In the genomic region with DNA sequence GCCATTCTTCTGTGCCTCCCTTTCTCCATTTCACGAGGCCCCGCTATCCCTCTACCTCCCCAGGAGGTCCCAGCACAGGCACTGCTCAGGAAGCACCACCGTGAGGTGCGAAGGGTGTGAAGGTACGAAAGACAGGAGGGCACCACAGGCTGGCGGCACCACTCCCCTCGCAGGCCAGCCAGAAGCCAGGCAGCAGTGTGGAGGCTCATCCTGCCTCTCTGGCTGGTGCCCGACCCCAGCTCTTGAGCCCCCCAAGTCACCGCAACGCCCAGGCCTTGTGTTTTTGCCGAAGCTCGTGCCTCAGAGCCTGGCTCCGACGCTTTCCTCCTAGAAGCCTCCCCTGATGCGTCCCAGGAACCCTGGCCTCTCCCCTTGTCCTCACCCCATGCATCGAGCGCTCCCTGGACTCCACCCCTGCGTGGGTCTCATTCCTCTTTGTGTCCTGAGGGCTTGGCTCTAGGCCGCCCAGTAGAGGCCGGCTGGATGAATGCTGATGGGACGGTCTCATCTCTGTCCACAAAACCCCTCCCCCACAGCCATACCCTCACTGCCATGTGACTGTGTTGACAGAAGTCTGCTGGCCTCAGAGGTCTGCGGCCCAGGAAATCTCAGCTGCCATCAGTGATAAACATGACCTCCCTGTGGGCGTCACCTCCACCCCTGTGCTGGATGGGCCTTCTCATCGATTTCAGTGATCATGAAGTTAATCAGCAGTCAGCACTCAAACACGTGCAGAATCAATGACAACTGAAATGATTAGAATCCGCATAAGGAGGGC, we compare ENCODE assay signal across 1 cellular context.
TF ChIP-seq lines count a peak whose summit lies in the region.

No MANE protein-coding gene starts in this region.

TF ChIP-seq in K562, 482 proteins besides CTCF, POLR2A, EP300 and RAD21 (continued from another document):
- TF ChIP-seq, protein P1, sequence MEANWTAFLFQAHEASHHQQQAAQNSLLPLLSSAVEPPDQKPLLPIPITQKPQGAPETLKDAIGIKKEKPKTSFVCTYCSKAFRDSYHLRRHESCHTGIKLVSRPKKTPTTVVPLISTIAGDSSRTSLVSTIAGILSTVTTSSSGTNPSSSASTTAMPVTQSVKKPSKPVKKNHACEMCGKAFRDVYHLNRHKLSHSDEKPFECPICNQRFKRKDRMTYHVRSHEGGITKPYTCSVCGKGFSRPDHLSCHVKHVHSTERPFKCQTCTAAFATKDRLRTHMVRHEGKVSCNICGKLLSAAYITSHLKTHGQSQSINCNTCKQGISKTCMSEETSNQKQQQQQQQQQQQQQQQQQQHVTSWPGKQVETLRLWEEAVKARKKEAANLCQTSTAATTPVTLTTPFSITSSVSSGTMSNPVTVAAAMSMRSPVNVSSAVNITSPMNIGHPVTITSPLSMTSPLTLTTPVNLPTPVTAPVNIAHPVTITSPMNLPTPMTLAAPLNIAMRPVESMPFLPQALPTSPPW (CRISPR knock-in tag; IDR thresholded peaks at IDR 0.05): peak; percentile 46; the same call in 1 of the 2 replicates
- TF ChIP-seq KDM1A (IDR thresholded peaks at IDR 0.05) (peak; percentile 79 to 86), MNT (conservative IDR thresholded peaks at IDR 0.05) (peak; percentile 78 to 86), MEIS2 (IDR thresholded peaks at IDR 0.05; ENCODE audit: partially characterized antibody) (peak; percentile 85), ZFPM2 (CRISPR knock-in tag; IDR thresholded peaks at IDR 0.05) (no peak), FOXK2 (conservative IDR thresholded peaks at IDR 0.05 in 1 of 2, IDR thresholded peaks at IDR 0.05 in 1 of 2; ENCODE audit: low read depth in 2 of 2) (peak; percentile 87 to 90), RBFOX2 (IDR thresholded peaks at IDR 0.05; ENCODE audit: low read depth, low read length) (no peak), POLR3G (IDR thresholded peaks at IDR 0.05; ENCODE audit: extremely low read depth, insufficient read length, insufficient replicate concordance) (no peak), ZBTB7A (IDR thresholded peaks at IDR 0.05; ENCODE audit: borderline replicate concordance, control insufficient read depth, low read depth, low read length) (no peak), CTBP1 (IDR thresholded peaks at IDR 0.05; ENCODE audit: borderline replicate concordance) (peak; percentile 88), NCOR1 (IDR thresholded peaks at IDR 0.05) (no peak; the same call in 1 of the 2 replicates), GTF2E2 (tag; IDR thresholded peaks at IDR 0.05) (no peak), SOX6 (IDR thresholded peaks at IDR 0.05) (peak; percentile 21; the same call in 1 of the 2 replicates), SIN3A (IDR thresholded peaks at IDR 0.05; ENCODE audit: borderline replicate concordance in 2 of 2, control insufficient read depth in 1 of 2, low read depth in 2 of 2, low read length in 2 of 2) (no peak), HDAC2 (IDR thresholded peaks at IDR 0.05) (peak; percentile 55; the same call in 1 of the 2 replicates), SMARCE1 (IDR thresholded peaks at IDR 0.05) (peak; percentile 38; the same call in 1 of the 2 replicates), NCOA1 (IDR thresholded peaks at IDR 0.05; ENCODE audit: low read depth) (no peak), MAFK (IDR thresholded peaks at IDR 0.05; ENCODE audit: low read length) (no peak), SAP30 (IDR thresholded peaks at IDR 0.05; ENCODE audit: borderline replicate concordance, insufficient read depth, low read depth, low read length, poor library complexity, severe bottlenecking) (no peak), ATF7 (IDR thresholded peaks at IDR 0.05) (peak; percentile 56), KLF13 (tag; IDR thresholded peaks at IDR 0.05; ENCODE audit: borderline replicate concordance, low read depth) (0 out of 2 replicates have a peak, but pooled peaks have one; percentile 20), SMARCA4 (IDR thresholded peaks at IDR 0.05) (peak; percentile 32; the same call in 1 of the 2 replicates), BHLHE40 (IDR thresholded peaks at IDR 0.05; ENCODE audit: low read length) (peak; percentile 63), YBX1 (IDR thresholded peaks at IDR 0.05) (no peak), FOSL1 (tag; conservative IDR thresholded peaks at IDR 0.05) (peak; percentile 61), ATF1 (CRISPR knock-in tag; IDR thresholded peaks at IDR 0.05) (no peak), ATF1 (tag; IDR thresholded peaks at IDR 0.05) (no peak), HDAC1 (IDR thresholded peaks at IDR 0.05) (peak in 1 of 2 experiments; percentile 71; a peak in 2 of 4 replicates), CBFA2T3 (IDR thresholded peaks at IDR 0.05) (peak; percentile 69), CREM (IDR thresholded peaks at IDR 0.05; ENCODE audit: low read depth) (peak; percentile 53)
- TF ChIP-seq, protein P2, sequence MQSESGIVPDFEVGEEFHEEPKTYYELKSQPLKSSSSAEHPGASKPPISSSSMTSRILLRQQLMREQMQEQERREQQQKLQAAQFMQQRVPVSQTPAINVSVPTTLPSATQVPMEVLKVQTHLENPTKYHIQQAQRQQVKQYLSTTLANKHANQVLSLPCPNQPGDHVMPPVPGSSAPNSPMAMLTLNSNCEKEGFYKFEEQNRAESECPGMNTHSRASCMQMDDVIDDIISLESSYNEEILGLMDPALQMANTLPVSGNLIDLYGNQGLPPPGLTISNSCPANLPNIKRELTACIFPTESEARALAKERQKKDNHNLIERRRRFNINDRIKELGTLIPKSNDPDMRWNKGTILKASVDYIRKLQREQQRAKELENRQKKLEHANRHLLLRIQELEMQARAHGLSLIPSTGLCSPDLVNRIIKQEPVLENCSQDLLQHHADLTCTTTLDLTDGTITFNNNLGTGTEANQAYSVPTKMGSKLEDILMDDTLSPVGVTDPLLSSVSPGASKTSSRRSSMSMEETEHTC (IDR thresholded peaks at IDR 0.05): peak; percentile 83
- TF ChIP-seq, protein P3, sequence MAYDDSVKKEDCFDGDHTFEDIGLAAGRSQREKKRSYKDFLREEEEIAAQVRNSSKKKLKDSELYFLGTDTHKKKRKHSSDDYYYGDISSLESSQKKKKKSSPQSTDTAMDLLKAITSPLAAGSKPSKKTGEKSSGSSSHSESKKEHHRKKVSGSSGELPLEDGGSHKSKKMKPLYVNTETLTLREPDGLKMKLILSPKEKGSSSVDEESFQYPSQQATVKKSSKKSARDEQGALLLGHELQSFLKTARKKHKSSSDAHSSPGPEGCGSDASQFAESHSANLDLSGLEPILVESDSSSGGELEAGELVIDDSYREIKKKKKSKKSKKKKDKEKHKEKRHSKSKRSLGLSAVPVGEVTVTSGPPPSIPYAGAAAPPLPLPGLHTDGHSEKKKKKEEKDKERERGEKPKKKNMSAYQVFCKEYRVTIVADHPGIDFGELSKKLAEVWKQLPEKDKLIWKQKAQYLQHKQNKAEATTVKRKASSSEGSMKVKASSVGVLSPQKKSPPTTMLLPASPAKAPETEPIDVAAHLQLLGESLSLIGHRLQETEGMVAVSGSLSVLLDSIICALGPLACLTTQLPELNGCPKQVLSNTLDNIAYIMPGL (CRISPR knock-in tag; IDR thresholded peaks at IDR 0.05): no peak
- TF ChIP-seq, protein P4, sequence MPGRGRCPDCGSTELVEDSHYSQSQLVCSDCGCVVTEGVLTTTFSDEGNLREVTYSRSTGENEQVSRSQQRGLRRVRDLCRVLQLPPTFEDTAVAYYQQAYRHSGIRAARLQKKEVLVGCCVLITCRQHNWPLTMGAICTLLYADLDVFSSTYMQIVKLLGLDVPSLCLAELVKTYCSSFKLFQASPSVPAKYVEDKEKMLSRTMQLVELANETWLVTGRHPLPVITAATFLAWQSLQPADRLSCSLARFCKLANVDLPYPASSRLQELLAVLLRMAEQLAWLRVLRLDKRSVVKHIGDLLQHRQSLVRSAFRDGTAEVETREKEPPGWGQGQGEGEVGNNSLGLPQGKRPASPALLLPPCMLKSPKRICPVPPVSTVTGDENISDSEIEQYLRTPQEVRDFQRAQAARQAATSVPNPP (IDR thresholded peaks at IDR 0.05; ENCODE audit: borderline replicate concordance, insufficient read depth, insufficient read length): no peak
- TF ChIP-seq, protein P5, sequence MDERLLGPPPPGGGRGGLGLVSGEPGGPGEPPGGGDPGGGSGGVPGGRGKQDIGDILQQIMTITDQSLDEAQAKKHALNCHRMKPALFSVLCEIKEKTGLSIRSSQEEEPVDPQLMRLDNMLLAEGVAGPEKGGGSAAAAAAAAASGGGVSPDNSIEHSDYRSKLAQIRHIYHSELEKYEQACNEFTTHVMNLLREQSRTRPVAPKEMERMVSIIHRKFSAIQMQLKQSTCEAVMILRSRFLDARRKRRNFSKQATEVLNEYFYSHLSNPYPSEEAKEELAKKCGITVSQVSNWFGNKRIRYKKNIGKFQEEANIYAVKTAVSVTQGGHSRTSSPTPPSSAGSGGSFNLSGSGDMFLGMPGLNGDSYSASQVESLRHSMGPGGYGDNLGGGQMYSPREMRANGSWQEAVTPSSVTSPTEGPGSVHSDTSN (CRISPR knock-in tag; IDR thresholded peaks at IDR 0.05; ENCODE audit: low read depth): no peak
- TF ChIP-seq, protein P5 (tag; conservative IDR thresholded peaks at IDR 0.05; ENCODE audit: low read depth): peak; percentile 61
- TF ChIP-seq, protein P6, sequence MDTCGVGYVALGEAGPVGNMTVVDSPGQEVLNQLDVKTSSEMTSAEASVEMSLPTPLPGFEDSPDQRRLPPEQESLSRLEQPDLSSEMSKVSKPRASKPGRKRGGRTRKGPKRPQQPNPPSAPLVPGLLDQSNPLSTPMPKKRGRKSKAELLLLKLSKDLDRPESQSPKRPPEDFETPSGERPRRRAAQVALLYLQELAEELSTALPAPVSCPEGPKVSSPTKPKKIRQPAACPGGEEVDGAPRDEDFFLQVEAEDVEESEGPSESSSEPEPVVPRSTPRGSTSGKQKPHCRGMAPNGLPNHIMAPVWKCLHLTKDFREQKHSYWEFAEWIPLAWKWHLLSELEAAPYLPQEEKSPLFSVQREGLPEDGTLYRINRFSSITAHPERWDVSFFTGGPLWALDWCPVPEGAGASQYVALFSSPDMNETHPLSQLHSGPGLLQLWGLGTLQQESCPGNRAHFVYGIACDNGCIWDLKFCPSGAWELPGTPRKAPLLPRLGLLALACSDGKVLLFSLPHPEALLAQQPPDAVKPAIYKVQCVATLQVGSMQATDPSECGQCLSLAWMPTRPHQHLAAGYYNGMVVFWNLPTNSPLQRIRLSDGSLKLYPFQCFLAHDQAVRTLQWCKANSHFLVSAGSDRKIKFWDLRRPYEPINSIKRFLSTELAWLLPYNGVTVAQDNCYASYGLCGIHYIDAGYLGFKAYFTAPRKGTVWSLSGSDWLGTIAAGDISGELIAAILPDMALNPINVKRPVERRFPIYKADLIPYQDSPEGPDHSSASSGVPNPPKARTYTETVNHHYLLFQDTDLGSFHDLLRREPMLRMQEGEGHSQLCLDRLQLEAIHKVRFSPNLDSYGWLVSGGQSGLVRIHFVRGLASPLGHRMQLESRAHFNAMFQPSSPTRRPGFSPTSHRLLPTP (IDR thresholded peaks at IDR 0.05; ENCODE audit: borderline replicate concordance, extremely low read depth, insufficient read length): no peak
- TF ChIP-seq, protein P7, sequence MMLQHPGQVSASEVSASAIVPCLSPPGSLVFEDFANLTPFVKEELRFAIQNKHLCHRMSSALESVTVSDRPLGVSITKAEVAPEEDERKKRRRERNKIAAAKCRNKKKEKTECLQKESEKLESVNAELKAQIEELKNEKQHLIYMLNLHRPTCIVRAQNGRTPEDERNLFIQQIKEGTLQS (IDR thresholded peaks at IDR 0.05): 0 out of 2 replicates have a peak, but pooled peaks have one; percentile 7
- TF ChIP-seq, protein P7 (CRISPR knock-in tag; conservative IDR thresholded peaks at IDR 0.05): no peak
